22 cellular contexts compared by ENCODE assay signal in genomic region chr6:137749595-137750215, GRCh38.
DNase-seq lines count a peak whose midpoint lies in the region; ATAC-seq, FAIRE-seq and TF ChIP-seq lines count a peak whose summit lies in the region.
"Had no signal": no experiment of that assay in that cellular context is flagged by ENCODE, and none has a peak within 500 bp of the region (broad histone marks: within the 10 kb centered on the region; RNA-seq: fewer than 3 reads in every experiment).

No MANE protein-coding gene starts in this region.

- H3K4me1 ChIP-seq in heart left ventricle = peaks cover 0 to 30% (median 5%) of the 10 kb centered on the region in 12 donors
- no peaks in the 10 kb centered on the region for H3K4me1 ChIP-seq in astrocyte (ENCODE audit: insufficient read depth, low read length)
- no peaks in the 10 kb centered on the region for H3K4me1 ChIP-seq in mesenchymal stem cell (ENCODE audit: control insufficient read depth, insufficient read depth, low read depth, low read length)
- peaks cover 0 to 13% of the 10 kb centered on the region in 2 donors for H3K4me1 ChIP-seq in thoracic aorta (ENCODE audit: control insufficient read depth in 1 of 2, low read depth in 2 of 2)

- no peak overlapping the region for H3K4ac ChIP-seq in mesenchymal stem cell (ENCODE audit: low read depth in 1 of 2, low read length in 2 of 2)

- peak overlapping the region; percentile 43 for H2AFZ ChIP-seq in astrocyte (ENCODE audit: low read depth, low read length)
- no peak overlapping the region for H2AFZ ChIP-seq in mesenchymal stem cell (ENCODE audit: low read depth, low read length)

- no peak overlapping the region for H3K27ac Mint-ChIP-seq in astrocyte (ENCODE audit: unreplicated experiment)
- H3K27ac Mint-ChIP-seq: stimulated activated naive B cell treated with anti-CD40 and anti-IgM and Interleukin-4, amounts not matched to agents 10 μg/mL and 1 μg/mL and 100 μg/mL, for 72 hours; type B pancreatic cell had no signal

- H3K27me3 ChIP-seq in heart left ventricle = no peaks in the 10 kb centered on the region
- H3K27me3 ChIP-seq in astrocyte (ENCODE audit: insufficient read depth, low read length) = no peaks in the 10 kb centered on the region
- H3K27me3 ChIP-seq in mesenchymal stem cell (ENCODE audit: control insufficient read depth in 1 of 2, insufficient read depth in 1 of 2, low read length in 2 of 2) = peaks cover 0 to 3% of the 10 kb centered on the region in 2 experiments
- H3K27me3 ChIP-seq in thoracic aorta (replicated peaks; ENCODE audit: insufficient read depth) = no peaks in the 10 kb centered on the region
- H3K27me3 ChIP-seq: colonic mucosa, ovary had no signal

- WGBS in heart left ventricle, 4 donors = 36 to 53% (median 42%) methylated on average over 9 of the region's 9 CpGs
- 73% methylated on average over 7 of the region's 9 CpGs for WGBS in mesenchymal stem cell

- no peaks in the 10 kb centered on the region for H3K27me3 Mint-ChIP-seq in astrocyte (ENCODE audit: low read depth, unreplicated experiment)
- H3K27me3 Mint-ChIP-seq: stimulated activated naive B cell treated with anti-CD40 and anti-IgM and Interleukin-4, amounts not matched to agents 10 μg/mL and 1 μg/mL and 100 μg/mL, for 72 hours had no signal

- H3K4me3 Mint-ChIP-seq in astrocyte (ENCODE audit: unreplicated experiment) = no peak overlapping the region
- H3K4me3 Mint-ChIP-seq: stimulated activated naive B cell treated with anti-CD40 and anti-IgM and Interleukin-4, amounts not matched to agents 10 μg/mL and 1 μg/mL and 100 μg/mL, for 72 hours; type B pancreatic cell had no signal

- H3K4me3 ChIP-seq in heart left ventricle (peak overlapping the region in 3 of 12 donors; percentile 15 to 35 (median 26)), astrocyte (ENCODE audit: insufficient read depth, low read depth, low read length) (peak overlapping the region; percentile 1), mesenchymal stem cell (ENCODE audit: insufficient read depth in 1 of 2, low read depth in 1 of 2, low read length in 2 of 2) (peak overlapping the region in 1 of 2 experiments; percentile 54), thoracic aorta (peak overlapping the region; percentile 22)
- H3K4me3 ChIP-seq: colonic mucosa, GM12878, ovary had no signal

- H3K9me3 ChIP-seq in heart left ventricle (no peaks in the 10 kb centered on the region), astrocyte (ENCODE audit: insufficient read depth, low read depth, low read length) (no peaks in the 10 kb centered on the region), mesenchymal stem cell (ENCODE audit: control insufficient read depth, low read length) (no peaks in the 10 kb centered on the region), thoracic aorta (no peaks in the 10 kb centered on the region)
- H3K9me3 ChIP-seq: colonic mucosa, ovary had no signal

- H3K23ac ChIP-seq in mesenchymal stem cell (ENCODE audit: low read length in 2 of 2) = no peak overlapping the region

- H3K4me1 Mint-ChIP-seq in astrocyte (ENCODE audit: low read depth, unreplicated experiment) = peaks cover 5% of the 10 kb centered on the region

- H4K8ac ChIP-seq in mesenchymal stem cell (ENCODE audit: low read length) = no peak overlapping the region

- no peak overlapping the region for H3K18ac ChIP-seq in mesenchymal stem cell (ENCODE audit: low read depth in 1 of 2, low read length in 2 of 2)

- H2BK12ac ChIP-seq in mesenchymal stem cell (ENCODE audit: low read length in 2 of 2) = no peak overlapping the region

- no peak overlapping the region for H2BK120ac ChIP-seq in mesenchymal stem cell (ENCODE audit: low read depth, low read length)

- no peaks in the 10 kb centered on the region for H3K36me3 ChIP-seq in heart left ventricle
- no peaks in the 10 kb centered on the region for H3K36me3 ChIP-seq in astrocyte (ENCODE audit: insufficient read depth, low read length)
- no peaks in the 10 kb centered on the region for H3K36me3 ChIP-seq in mesenchymal stem cell (ENCODE audit: control insufficient read depth in 1 of 2, insufficient read depth in 2 of 2, low read depth in 1 of 2, low read length in 2 of 2)
- no peaks in the 10 kb centered on the region for H3K36me3 ChIP-seq in thoracic aorta
- H3K36me3 ChIP-seq: colonic mucosa, ovary had no signal

- peak in 2 of 4 donors; percentile 50 to 91 for ATAC-seq in heart left ventricle
- ATAC-seq in thoracic aorta (ENCODE audit: insufficient number of reproducible peaks, low FRiP score, low read depth) = no peak
- no peak for ATAC-seq in HG02870 (IDR thresholded peaks at IDR 0.05; ENCODE audit: unreplicated experiment)
- ATAC-seq: activated CD4-positive, CD25-positive, alpha-beta regulatory T cell treated with anti-CD3 and anti-CD28 coated beads, Interleukin-2, amount 50 U/mL, for 24 hours; GM12878; stimulated activated naive B cell treated with anti-CD40 and anti-IgM and Interleukin-4, amounts not matched to agents 10 μg/mL and 1 μg/mL and 100 μg/mL, for 72 hours had no signal

- H3K27ac ChIP-seq in heart left ventricle (peak overlapping the region in 10 of 12 donors; percentile 0 to 52 (median 22)), astrocyte (ENCODE audit: low read depth, low read length) (no peak overlapping the region), mesenchymal stem cell (ENCODE audit: low read length, poor library complexity, severe bottlenecking) (no peak overlapping the region), thoracic aorta (no peak overlapping the region)
- H3K27ac ChIP-seq: colonic mucosa, ovary had no signal

- H3K79me2 ChIP-seq in astrocyte (ENCODE audit: insufficient read depth, low read length) = no peaks in the 10 kb centered on the region

- no peak overlapping the region for H2BK15ac ChIP-seq in mesenchymal stem cell (ENCODE audit: low read depth, poor library complexity, severe bottlenecking)

- no peak overlapping the region for H2BK5ac ChIP-seq in mesenchymal stem cell (ENCODE audit: low read depth, low read length, poor library complexity, severe bottlenecking)

- no peak overlapping the region for H4K91ac ChIP-seq in mesenchymal stem cell (ENCODE audit: low read length)

- no peaks in the 10 kb centered on the region for H3K9me3 Mint-ChIP-seq in astrocyte (ENCODE audit: unreplicated experiment)
- H3K9me3 Mint-ChIP-seq: stimulated activated naive B cell treated with anti-CD40 and anti-IgM and Interleukin-4, amounts not matched to agents 10 μg/mL and 1 μg/mL and 100 μg/mL, for 72 hours; type B pancreatic cell had no signal

- TF ChIP-seq POLR2A in heart left ventricle (IDR thresholded peaks at IDR 0.05) = no peak

- DNase-seq in heart left ventricle = no peak
- no peak for DNase-seq in cardiac septum (ENCODE audit: low spot score)
- peak; percentile 38 for DNase-seq in astrocyte (ENCODE audit: low read depth)
- no peak for DNase-seq in mesenchymal stem cell
- DNase-seq in thoracic aorta (ENCODE audit: low spot score) = no peak
- DNase-seq in stimulated activated CD4-positive, alpha-beta T cell treated with anti-CD3 and anti-CD28 coated beads, Interleukin-15, amount 100 ng/mL, for 24 hours = no peak
- DNase-seq in hypothalamus (lab: John Stamatoyannopoulos, UW) = no peak
- DNase-seq: activated effector memory CD4-positive, alpha-beta T cell treated with Interleukin-2 at 50 U/mL for 16 hours; amygdala; colonic mucosa; H7; NCI-H1436 treated with DMSO at 0.1 percent for 48 hours; ovary; SIG-M5; stimulated activated naive B cell treated with anti-CD40 and anti-IgM and Interleukin-4, amounts not matched to agents 10 μg/mL and 1 μg/mL and 100 μg/mL, for 72 hours; T-helper 2 cell had no signal

- H3K36me3 Mint-ChIP-seq in astrocyte (ENCODE audit: low read depth, unreplicated experiment) = no peaks in the 10 kb centered on the region
- H3K36me3 Mint-ChIP-seq: stimulated activated naive B cell treated with anti-CD40 and anti-IgM and Interleukin-4, amounts not matched to agents 10 μg/mL and 1 μg/mL and 100 μg/mL, for 72 hours; type B pancreatic cell had no signal

- no peak for FAIRE-seq in astrocyte (lab: Jason Lieb, UNC)
- FAIRE-seq: A204.1, GM12878, keratinocyte had no signal

- H3K4me2 ChIP-seq in astrocyte (ENCODE audit: low read length) (peak overlapping the region; percentile 49), mesenchymal stem cell (ENCODE audit: low read length, poor library complexity, severe bottlenecking) (no peak overlapping the region)

- H3K9ac ChIP-seq in astrocyte (ENCODE audit: low read length) (no peak overlapping the region), mesenchymal stem cell (ENCODE audit: low read length) (peak overlapping the region; percentile 59)

- TF ChIP-seq CTCF in heart left ventricle (IDR thresholded peaks at IDR 0.05) (no peak), astrocyte (IDR thresholded peaks at IDR 0.05; ENCODE audit: insufficient read depth, low read depth, low read length) (no peak), thoracic aorta (IDR thresholded peaks at IDR 0.05) (no peak)

- intact Hi-C loops in heart left ventricle (cut with DNase I) = loop anchor here in 1 of 10 donors (5.0 kb wide), 1 partner anchor 33 kb away; no protein-coding TSS in a partner anchor
- intact Hi-C loops in cardiac septum (cut with DNase I) = no loop called here

- no peak overlapping the region for H3K14ac ChIP-seq in mesenchymal stem cell (ENCODE audit: low read length in 2 of 2)

- H4K20me1 ChIP-seq in astrocyte (ENCODE audit: insufficient read depth, low read length) = no peaks in the 10 kb centered on the region

- no peaks in the 10 kb centered on the region for H3K79me1 ChIP-seq in mesenchymal stem cell (replicated peaks; ENCODE audit: low read length, poor library complexity, severe bottlenecking)

- H2AK5ac ChIP-seq in mesenchymal stem cell (ENCODE audit: low read length, severe bottlenecking) = no peak overlapping the region

Comparison
In these comparisons a context has a peak if more than half of its experiments do, and no peak if none do; other contexts are left out.
1. H3K27ac ChIP-seq: peak in heart left ventricle (10 of 12); none in astrocyte (single experiment), mesenchymal stem cell (single experiment) and thoracic aorta (0 of 2).